Comparison of ENCODE assay signal across 1 cellular context in the genomic region with DNA sequence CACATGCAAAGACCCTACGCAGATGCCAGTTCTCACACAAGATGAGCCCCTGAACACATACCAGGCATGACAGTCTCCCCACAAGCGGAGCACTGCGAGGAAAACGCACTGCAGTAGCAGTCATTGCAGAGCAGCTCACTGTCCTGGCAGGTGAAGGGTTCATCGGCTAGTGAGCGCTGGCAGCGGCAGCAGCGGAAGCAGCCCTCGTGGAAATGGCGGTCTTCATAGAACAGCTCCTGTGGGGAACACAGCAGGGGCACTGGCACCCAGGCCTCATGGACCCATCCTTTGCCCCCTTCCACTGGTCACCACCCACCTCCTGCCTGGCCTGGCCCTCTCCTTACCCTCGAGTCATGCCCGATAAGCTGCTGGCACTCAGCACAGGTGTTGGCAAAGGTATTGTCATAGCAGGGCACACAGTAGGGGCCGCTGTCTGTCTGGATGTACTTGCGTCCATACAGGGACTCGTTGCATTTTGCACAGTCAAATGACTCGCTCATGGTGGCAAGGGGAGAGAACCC.
TF ChIP-seq lines count a peak whose summit lies in the region.

No MANE protein-coding gene starts in this region.

TF ChIP-seq in WTC11, 78 proteins besides CTCF, POLR2A, EP300 and RAD21 (continued from another document):
- no peak for TF ChIP-seq GRHL2 (CRISPR knock-in tag; IDR thresholded peaks at IDR 0.05; ENCODE audit: insufficient replicate concordance, severe bottlenecking)
